31 cellular contexts compared by ENCODE assay signal in the genomic region with DNA sequence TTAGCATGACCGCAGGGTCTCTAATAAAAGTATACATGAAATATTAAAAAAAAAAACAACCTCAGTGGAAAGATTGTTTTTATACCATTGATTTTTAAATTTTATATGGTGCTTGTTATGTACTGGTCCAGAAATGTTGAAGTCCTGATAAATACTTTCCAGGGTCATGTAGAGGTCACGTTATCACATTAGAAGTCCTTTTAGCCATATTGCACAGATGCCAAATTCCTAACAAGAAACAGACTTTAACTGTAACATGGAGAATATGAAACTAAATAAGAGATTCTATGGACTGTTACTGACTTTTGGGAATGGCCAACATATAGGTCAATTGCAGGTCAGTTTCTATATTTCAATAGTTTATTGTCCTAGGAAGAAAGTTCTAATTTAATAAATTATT.
"Had no signal": no experiment of that assay in that cellular context is flagged by ENCODE, and none has a peak within 500 bp of the region (broad histone marks: within the 10 kb centered on the region; RNA-seq: fewer than 3 reads in every experiment).

No MANE protein-coding gene starts in this region.

- H3K9me3 Mint-ChIP-seq: activated B cell treated with CpG ODN at 0.5 μM for 24 hours; activated CD4-positive, alpha-beta memory T cell treated with anti-CD3 and anti-CD28 coated beads for 36 hours; activated naive CD4-positive, alpha-beta T cell treated with anti-CD3 and anti-CD28 coated beads, Interleukin-2, amount 10 ng/mL, durations not matched to agents 7 days and 5 days; activated naive CD8-positive, alpha-beta T cell treated with anti-CD3 and anti-CD28 coated beads, Interleukin-2, amount 50 U/mL, for 24 hours; T-helper 2 cell treated with Interferon-gamma antibody and Interleukin-4, amounts not matched to agents 5 μg/mL and 100 μg/mL, for 36 hours had no signal

- H3K4me3 ChIP-seq: PC-9 had no signal

- H3K27ac ChIP-seq: KMS-11, PC-9, RWPE1, VCaP had no signal

- H3K27me3 Mint-ChIP-seq: activated B cell treated with CpG ODN at 0.5 μM for 24 hours; activated CD4-positive, alpha-beta memory T cell treated with anti-CD3 and anti-CD28 coated beads for 36 hours; activated naive CD4-positive, alpha-beta T cell treated with anti-CD3 and anti-CD28 coated beads, Interleukin-2, amount 10 ng/mL, durations not matched to agents 7 days and 5 days; activated naive CD8-positive, alpha-beta T cell; activated naive CD8-positive, alpha-beta T cell treated with anti-CD3 and anti-CD28 coated beads, Interleukin-2, amount 50 U/mL, for 24 hours; brain had no signal

- DNase-seq: activated B cell treated with CpG ODN at 0.5 μM for 24 hours; activated CD4-positive, alpha-beta memory T cell treated with anti-CD3 and anti-CD28 coated beads for 36 hours; activated CD4-positive, alpha-beta T cell treated with anti-CD3 and anti-CD28 coated beads for 4 hours; activated CD4-positive, alpha-beta T cell treated with anti-CD3 and anti-CD28 coated beads, Interleukin-2, amount 50 U/mL, for 1 hour; activated CD4-positive, CD25-positive, alpha-beta regulatory T cell treated with anti-CD3 and anti-CD28 coated beads, Interleukin-2, amount 50 U/mL, for 72 hours; activated CD8-positive, alpha-beta memory T cell treated with anti-CD3 and anti-CD28 coated beads, Interleukin-2, amount 50 U/mL, for 48 hours; activated effector memory CD4-positive, alpha-beta T cell treated with Interleukin-2 at 50 U/mL for 16 hours; activated naive CD4-positive, alpha-beta T cell treated with anti-CD3 and anti-CD28 coated beads, Interleukin-2, amount 10 ng/mL, durations not matched to agents 7 days and 5 days; activated naive CD8-positive, alpha-beta T cell treated with anti-CD3 and anti-CD28 coated beads, Interleukin-2, amount 50 U/mL, for 24 hours; activated T-cell treated with anti-CD3 and anti-CD28 coated beads, Interleukin-2, amount 50 U/mL, for 48 hours; anterior cingulate cortex; central memory CD4-positive, alpha-beta T cell; MM.1S; MV-4-11; NCI-H1092; NCI-H1436 treated with DMSO at 0.1 percent for 48 hours; NCI-H1694 treated with DMSO at 0.1 percent for 48 hours; NCI-H2029; NCI-H226; NCI-H446 treated with DMSO at 0.1 percent for 48 hours; NK-92 treated with Interleukin-12 subunit alpha and Interleukin-12 subunit beta, amount 100 ng/mL, for 24 hours; PC-9; SIG-M5 had no signal

- ATAC-seq: activated naive CD8-positive, alpha-beta T cell treated with anti-CD3 and anti-CD28 coated beads, Interleukin-2, amount 50 U/mL, for 24 hours; Right ventricle myocardium inferior had no signal

- H3K4me3 Mint-ChIP-seq: activated B cell treated with CpG ODN at 0.5 μM for 24 hours; activated CD4-positive, alpha-beta memory T cell treated with anti-CD3 and anti-CD28 coated beads for 36 hours; activated naive CD4-positive, alpha-beta T cell treated with anti-CD3 and anti-CD28 coated beads, Interleukin-2, amount 10 ng/mL, durations not matched to agents 7 days and 5 days; activated naive CD8-positive, alpha-beta T cell; activated naive CD8-positive, alpha-beta T cell treated with anti-CD3 and anti-CD28 coated beads, Interleukin-2, amount 50 U/mL, for 24 hours; brain; T-helper 1 cell treated with Interleukin-12 subunit alpha and Interleukin-12 subunit beta and Interleukin-4 antibody, amounts not matched to agents 30 μg/mL and 1 μg/mL, for 36 hours; T-helper 2 cell treated with Interferon-gamma antibody and Interleukin-4, amounts not matched to agents 5 μg/mL and 100 μg/mL, for 36 hours had no signal

- H3K36me3 Mint-ChIP-seq: activated CD4-positive, alpha-beta memory T cell treated with anti-CD3 and anti-CD28 coated beads for 36 hours; activated naive CD4-positive, alpha-beta T cell treated with anti-CD3 and anti-CD28 coated beads, Interleukin-2, amount 10 ng/mL, durations not matched to agents 7 days and 5 days; activated naive CD8-positive, alpha-beta T cell had no signal

- H3K4me1 Mint-ChIP-seq: activated B cell treated with CpG ODN at 0.5 μM for 24 hours; activated naive CD4-positive, alpha-beta T cell treated with anti-CD3 and anti-CD28 coated beads, Interleukin-2, amount 10 ng/mL, durations not matched to agents 7 days and 5 days; activated naive CD8-positive, alpha-beta T cell treated with anti-CD3 and anti-CD28 coated beads, Interleukin-2, amount 50 U/mL, for 24 hours had no signal

- H3K27ac Mint-ChIP-seq: activated B cell treated with CpG ODN at 0.5 μM for 24 hours; activated CD4-positive, alpha-beta memory T cell treated with anti-CD3 and anti-CD28 coated beads for 36 hours; activated naive CD4-positive, alpha-beta T cell treated with anti-CD3 and anti-CD28 coated beads, Interleukin-2, amount 10 ng/mL, durations not matched to agents 7 days and 5 days; activated naive CD8-positive, alpha-beta T cell; activated naive CD8-positive, alpha-beta T cell treated with anti-CD3 and anti-CD28 coated beads, Interleukin-2, amount 50 U/mL, for 24 hours; T-helper 1 cell treated with Interleukin-12 subunit alpha and Interleukin-12 subunit beta and Interleukin-4 antibody, amounts not matched to agents 30 μg/mL and 1 μg/mL, for 36 hours; T-helper 2 cell treated with Interferon-gamma antibody and Interleukin-4, amounts not matched to agents 5 μg/mL and 100 μg/mL, for 36 hours had no signal
